In the genomic region with DNA sequence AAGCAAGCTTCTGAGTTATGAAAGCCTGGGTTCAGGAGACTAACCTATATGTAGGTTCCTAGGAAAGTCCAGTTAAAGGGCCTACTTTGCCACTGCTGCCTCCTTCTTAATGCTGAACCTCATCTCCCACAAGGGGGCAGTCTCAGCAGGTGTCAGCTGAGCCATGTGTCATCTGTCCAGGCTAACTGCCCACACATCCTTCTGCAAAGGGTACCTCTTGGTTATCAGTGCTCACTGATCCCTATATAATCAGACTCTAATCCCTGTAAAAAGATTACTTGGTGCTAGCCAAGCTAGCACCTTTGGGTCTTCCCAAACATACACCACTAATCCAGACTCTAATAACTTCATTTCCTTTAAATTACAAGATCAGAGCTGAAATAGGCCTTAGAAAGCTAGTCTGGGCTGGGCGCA, we compare ENCODE assay signal across 8 cellular contexts. TPM values are rescaled to one million over a fixed set of nuclear protein-coding genes. Genes with fewer than 3 reads are reported as not detected.
DNase-seq lines count a peak whose midpoint lies in the region; ATAC-seq and TF ChIP-seq lines count a peak whose summit lies in the region.

No MANE protein-coding gene starts in this region.

- TF ChIP-seq POLR2A in GM18505 (IDR thresholded peaks at IDR 0.05; ENCODE audit: borderline replicate concordance, extremely low read depth, insufficient read depth, insufficient read length) = no peak

- intact Hi-C loops in head of caudate nucleus (cut with DNase I) = no loop called here

- in situ Hi-C loops in SK-MEL-5 (cut with HindIII; ENCODE audit: low pct_unique_long_range_greater_than_20kb, low sequenced_read_pairs) = no loop called here

- H3K4me3 Mint-ChIP-seq in activated naive CD4-positive, alpha-beta T cell treated with anti-CD3 and anti-CD28 coated beads, Interleukin-2, amount 10 ng/mL, durations not matched to agents 7 days and 5 days = no peak overlapping the region

- H3K4me1 Mint-ChIP-seq in activated naive CD4-positive, alpha-beta T cell treated with anti-CD3 and anti-CD28 coated beads, Interleukin-2, amount 10 ng/mL, durations not matched to agents 7 days and 5 days = peaks cover 10% of the 10 kb centered on the region

- H3K27me3 Mint-ChIP-seq in activated naive CD4-positive, alpha-beta T cell treated with anti-CD3 and anti-CD28 coated beads, Interleukin-2, amount 10 ng/mL, durations not matched to agents 7 days and 5 days = no peaks in the 10 kb centered on the region

- DNase-seq in EH (ENCODE audit: low read depth) = peak; percentile 75
- DNase-seq in Kasumi-1 (lab: John Stamatoyannopoulos, UW) = peak; percentile 60 to 61
- DNase-seq in SK-MEL-5 (ENCODE audit: low read depth, low spot score) = peak; percentile 84
- DNase-seq in activated naive CD4-positive, alpha-beta T cell treated with anti-CD3 and anti-CD28 coated beads, Interleukin-2, amount 10 ng/mL, durations not matched to agents 7 days and 5 days = peak; percentile 76
- peak in 39 of 42 donors; percentile 19 to 86 (median 56) for DNase-seq in head of caudate nucleus
- peak; percentile 59 for DNase-seq in retina

- no peaks in the 10 kb centered on the region for H3K9me3 Mint-ChIP-seq in activated naive CD4-positive, alpha-beta T cell treated with anti-CD3 and anti-CD28 coated beads, Interleukin-2, amount 10 ng/mL, durations not matched to agents 7 days and 5 days

- CTCF ChIA-PET in activated naive CD4-positive, alpha-beta T cell treated with anti-CD3 and anti-CD28 coated beads, Interleukin-2, amount 10 ng/mL, durations not matched to agents 7 days and 5 days (lab: Charles Lee) = interaction anchor here (0.6 to 6.2 kb wide), 20 partner anchors 9 to 710 kb away, joined by 3 to 176 read pairs (median 4); a partner anchor contains a TSS

- no peak overlapping the region for H3K27ac Mint-ChIP-seq in activated naive CD4-positive, alpha-beta T cell treated with anti-CD3 and anti-CD28 coated beads, Interleukin-2, amount 10 ng/mL, durations not matched to agents 7 days and 5 days

- H3K36me3 Mint-ChIP-seq in activated naive CD4-positive, alpha-beta T cell treated with anti-CD3 and anti-CD28 coated beads, Interleukin-2, amount 10 ng/mL, durations not matched to agents 7 days and 5 days = peaks cover 75% of the 10 kb centered on the region

- ATAC-seq in HG02973 (IDR thresholded peaks at IDR 0.05; ENCODE audit: unreplicated experiment) (no peak), GM18505 (IDR thresholded peaks at IDR 0.05; ENCODE audit: unreplicated experiment) (no peak)

RNA-seq across cellular contexts. Expression of a gene that starts 9.0 kb away (rescaled TPM):
- total RNA-seq in SK-MEL-5 (2014; rRNA removed; shearing (Covaris generic)) = 1,043 and 1,143 TPM in 2 replicates
- 429 and 465 TPM in 2 replicates for polyA plus RNA-seq in SK-MEL-5 (2015; cell fraction: cytosol; rRNA removed)
- polyA plus RNA-seq in SK-MEL-5 (2015; cell fraction: nucleus; rRNA removed) = 98.5 and 121 TPM in 2 replicates

RNA-seq across cellular contexts. Expression of a gene that starts 12.5 kb away (rescaled TPM):
- 10.8 and 11.7 TPM in 2 replicates for total RNA-seq in SK-MEL-5 (2014; rRNA removed; shearing (Covaris generic))
- 8.2 and 9.7 TPM in 2 replicates for polyA plus RNA-seq in SK-MEL-5 (2015; cell fraction: cytosol; rRNA removed)
- polyA plus RNA-seq in SK-MEL-5 (2015; cell fraction: nucleus; rRNA removed) = 6.5 and 8.4 TPM in 2 replicates

RNA-seq across cellular contexts. Expression of a gene that starts 12.8 kb away (rescaled TPM):
- total RNA-seq in SK-MEL-5 (2014; rRNA removed; shearing (Covaris generic)) = 3.6 and 4.7 TPM in 2 replicates
- 5.2 and 5.3 TPM in 2 replicates for polyA plus RNA-seq in SK-MEL-5 (2015; cell fraction: cytosol; rRNA removed)
- polyA plus RNA-seq in SK-MEL-5 (2015; cell fraction: nucleus; rRNA removed) = 13.9 and 18.3 TPM in 2 replicates

RNA-seq across cellular contexts. Expression of a gene that starts 21.7 kb away (rescaled TPM):
- total RNA-seq in SK-MEL-5 (2014; rRNA removed; shearing (Covaris generic)) = 32.9 and 36.1 TPM in 2 replicates
- polyA plus RNA-seq in SK-MEL-5 (2015; cell fraction: cytosol; rRNA removed) = 34.6 and 45.8 TPM in 2 replicates
- 52.1 and 55.6 TPM in 2 replicates for polyA plus RNA-seq in SK-MEL-5 (2015; cell fraction: nucleus; rRNA removed)

RNA-seq across cellular contexts. Expression of a gene that starts 38.0 kb away (rescaled TPM):
- total RNA-seq in SK-MEL-5 (2014; rRNA removed; shearing (Covaris generic)) = 43.9 and 53.3 TPM in 2 replicates
- polyA plus RNA-seq in SK-MEL-5 (2015; cell fraction: cytosol; rRNA removed) = 58.1 and 60.7 TPM in 2 replicates
- 115 and 121 TPM in 2 replicates for polyA plus RNA-seq in SK-MEL-5 (2015; cell fraction: nucleus; rRNA removed)
